30 cellular contexts compared by ENCODE assay signal in genomic region chr17:39714234-39714633, GRCh38. TPM values are rescaled to one million over a fixed set of nuclear protein-coding genes. Genes with fewer than 3 reads are reported as not detected.
"Had no signal": no experiment of that assay in that cellular context is flagged by ENCODE, and none has a peak within 500 bp of the region (broad histone marks: within the 10 kb centered on the region; RNA-seq: fewer than 3 reads in every experiment).

No MANE protein-coding gene starts in this region.

- H3K36me3 ChIP-seq: neural progenitor cell, ovary had no signal

- FAIRE-seq: urothelium cell line had no signal

- ATAC-seq: naive thymus-derived CD4-positive, alpha-beta T cell; natural killer cell; psoas muscle; right cardiac atrium; sciatic nerve; stimulated activated memory B cell treated with anti-CD40 and anti-IgM and Interleukin-4, amounts not matched to agents 10 μg/mL and 1 μg/mL and 100 μg/mL, for 72 hours; stimulated activated naive CD8-positive, alpha-beta T cell treated with anti-CD3 and anti-CD28 coated beads, Interleukin-15, amount 100 ng/mL, for 72 hours; stimulated activated naive CD8-positive, alpha-beta T cell treated with anti-CD3 and anti-CD28 coated beads, Interleukin-15, Interleukin-2, amounts not matched to agents 100 U/mL and 50 U/mL, for 24 hours had no signal

- DNase-seq: naive thymus-derived CD4-positive, alpha-beta T cell; natural killer cell; occipital lobe; ovary; psoas muscle; right cardiac atrium; spleen; stimulated activated CD4-positive, alpha-beta T cell treated with anti-CD3 and anti-CD28 coated beads, Interleukin-12 subunit alpha, Interleukin-12 subunit beta, amount 100 ng/mL, for 4 hours; stimulated activated CD4-positive, alpha-beta T cell treated with anti-CD3 and anti-CD28 coated beads, Interleukin-1b, Interleukin-23, amount 100 ng/mL, for 48 hours; stimulated activated CD4-positive, alpha-beta T cell treated with anti-CD3 and anti-CD28 coated beads, Interleukin-4, amount 100 ng/mL, for 1 hour; stimulated activated CD4-positive, alpha-beta T cell treated with anti-CD3 and anti-CD28 coated beads, Interleukin-4, amount 100 ng/mL, for 4 hours; stimulated activated CD8-positive, alpha-beta memory T cell treated with anti-CD3 and anti-CD28 coated beads, Interleukin-4, amount 100 ng/mL, for 48 hours; stimulated activated naive CD4-positive, alpha-beta T cell; stimulated activated naive CD8-positive, alpha-beta T cell treated with anti-CD3 and anti-CD28 coated beads, Interleukin-15, amount 100 ng/mL, for 72 hours; stimulated activated naive CD8-positive, alpha-beta T cell treated with anti-CD3 and anti-CD28 coated beads, Interleukin-15, Interleukin-2, amounts not matched to agents 100 U/mL and 50 U/mL, for 24 hours; substantia nigra; testis; tibial artery; transverse colon had no signal

- H3K9me3 ChIP-seq: ovary, psoas muscle, spleen, suprapubic skin, testis, tibial artery, transverse colon, vagina had no signal

- H2AFZ ChIP-seq: neural progenitor cell, parathyroid adenoma had no signal

- H3K9ac ChIP-seq: neural progenitor cell, parathyroid adenoma had no signal

- H3K4me3 ChIP-seq: neural progenitor cell, ovary, psoas muscle, skin epidermis, smooth muscle cell, spleen, suprapubic skin, testis, tibial artery, transverse colon, vagina had no signal

- H3K4me2 ChIP-seq: neural progenitor cell, smooth muscle cell had no signal

- H3K27ac ChIP-seq: neural progenitor cell, ovary, parathyroid adenoma, psoas muscle, skin epidermis, spleen, suprapubic skin, testis, tibial artery, vagina had no signal

- H3K4me1 ChIP-seq: neural progenitor cell, parathyroid adenoma, spleen, testis had no signal

- H3K79me2 ChIP-seq: parathyroid adenoma had no signal

- H3K27me3 ChIP-seq: neural progenitor cell, ovary, spleen, suprapubic skin, testis, tibial artery, transverse colon, vagina had no signal

RNA-seq across cellular contexts. Expression of gene GRB7, which starts 23.5 kb away (rescaled TPM):
- total RNA-seq: occipital lobe, psoas muscle had no signal
- polyA plus RNA-seq: naive thymus-derived CD4-positive, alpha-beta T cell; neural cell had no signal

RNA-seq across cellular contexts. Expression of gene PNMT, which starts 46.0 kb away (rescaled TPM):
- total RNA-seq: osteoblast, smooth muscle cell had no signal
